Comparison of ENCODE assay signal across 7 cellular contexts in the genomic region with DNA sequence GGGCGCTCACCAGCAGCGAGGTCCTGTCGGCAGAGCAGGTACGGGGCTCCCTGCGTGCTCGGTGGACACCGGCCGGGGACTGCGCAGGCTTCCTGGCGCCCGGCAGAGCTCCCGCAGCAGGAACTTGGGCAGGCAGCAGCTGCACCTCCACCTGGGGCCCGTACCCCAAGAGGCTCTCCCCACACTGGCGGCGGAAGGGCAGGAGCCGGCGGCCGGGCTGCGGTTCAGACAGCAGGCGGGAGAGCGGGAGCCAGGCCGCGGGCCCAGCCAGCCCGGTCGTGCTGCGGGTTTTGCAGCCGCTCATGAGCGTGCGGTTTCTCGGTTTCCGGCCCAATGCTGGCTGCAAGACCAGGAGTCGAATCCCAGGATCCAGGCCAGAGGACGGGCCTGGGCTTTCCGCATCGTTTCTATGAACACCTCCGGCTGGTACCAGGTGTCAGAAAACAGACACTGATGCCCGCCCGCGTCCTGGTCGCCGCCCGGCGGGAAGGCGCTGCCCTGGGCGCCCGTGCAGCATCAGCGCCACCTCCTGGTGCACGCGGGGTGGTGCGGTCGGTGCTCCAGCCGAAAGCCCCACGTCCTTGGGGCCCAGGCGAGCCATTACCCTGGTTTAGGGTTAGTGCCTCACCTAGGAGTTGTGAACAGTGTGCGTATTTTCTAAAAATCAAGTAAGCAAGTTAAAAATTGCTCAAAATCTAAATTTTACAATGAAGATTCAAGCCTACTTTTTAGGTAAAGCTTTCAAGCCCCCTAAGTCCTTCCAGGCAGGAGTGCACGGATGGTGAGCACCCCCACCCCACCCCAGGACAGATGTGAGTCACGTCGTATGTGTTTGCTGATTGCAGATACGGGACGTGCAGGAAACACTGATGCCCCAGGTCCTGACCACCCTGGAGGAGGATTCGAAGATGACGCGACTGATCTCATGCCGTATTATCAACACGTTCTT. TPM values are rescaled to one million over a fixed set of nuclear protein-coding genes. Genes with fewer than 3 reads are reported as not detected.
DNase-seq lines count a peak whose midpoint lies in the region; TF ChIP-seq lines count a peak whose summit lies in the region.

No MANE protein-coding gene starts in this region.

- H3K9ac ChIP-seq in NT2/D1 (ENCODE audit: insufficient read length, low read depth): no peak overlapping the region

- no peaks in the 10 kb centered on the region for H3K4me1 Mint-ChIP-seq in activated T-helper 2 cell treated with anti-CD3 and anti-CD28 coated beads, Interferon-gamma antibody, Interleukin-2, Interleukin-4, amounts not matched to agents 10 μg/mL and 5 μg/mL and 100 μg/mL, durations not matched to agents 14 hours and 24 hours and 36 hours (ENCODE audit: low read depth)
- peaks cover 1% of the 10 kb centered on the region for H3K4me1 Mint-ChIP-seq in glutamatergic neuron (ENCODE audit: low read depth, unreplicated experiment)

- TF ChIP-seq CTCF in GM13977 (IDR thresholded peaks at IDR 0.05; ENCODE audit: extremely low read depth, insufficient read depth, missing control alignments) (peak; percentile 81), glutamatergic neuron (IDR thresholded peaks at IDR 0.05; ENCODE audit: partially characterized antibody, unreplicated experiment) (peak; percentile 91), retinal pigment epithelial cell (conservative IDR thresholded peaks at IDR 0.05; ENCODE audit: low read depth, low read length) (peak; percentile 73)

- DNase-seq in GM13977 (ENCODE audit: low spot score): peak; percentile 84
- peak; percentile 55 for DNase-seq in NT2/D1 (ENCODE audit: low read depth, low spot score)
- peak; percentile 34 for DNase-seq in activated T-helper 2 cell treated with anti-CD3 and anti-CD28 coated beads, Interferon-gamma antibody, Interleukin-2, Interleukin-4, amounts not matched to agents 10 μg/mL and 5 μg/mL and 100 μg/mL, durations not matched to agents 14 hours and 24 hours and 36 hours (ENCODE audit: low spot score)
- peak; percentile 85 for DNase-seq in glutamatergic neuron
- no peak for DNase-seq in retinal pigment epithelial cell (ENCODE audit: low read depth)
- DNase-seq in RKO (ENCODE audit: low spot score): no peak
- DNase-seq in NCI-H1105 treated with DMSO at 0.1 percent for 48 hours (lab: John Stamatoyannopoulos, UW): no peak

- no peaks in the 10 kb centered on the region for H3K9me3 ChIP-seq in NT2/D1 (ENCODE audit: insufficient read depth, low read length)

- H3K4me3 ChIP-seq in NT2/D1 (ENCODE audit: insufficient read length, low read depth) (no peak overlapping the region), retinal pigment epithelial cell (ENCODE audit: low read length) (no peak overlapping the region)

- in situ Hi-C loops in GM13977 (cut with MboI; ENCODE audit: low pct_unique_long_range_greater_than_20kb, low sequenced_read_pairs, unreplicated experiment): no loop called here

- no peaks in the 10 kb centered on the region for H3K27me3 ChIP-seq in NT2/D1 (ENCODE audit: insufficient read depth, insufficient read length)

- no peaks in the 10 kb centered on the region for H3K27me3 Mint-ChIP-seq in activated T-helper 2 cell treated with anti-CD3 and anti-CD28 coated beads, Interferon-gamma antibody, Interleukin-2, Interleukin-4, amounts not matched to agents 10 μg/mL and 5 μg/mL and 100 μg/mL, durations not matched to agents 14 hours and 24 hours and 36 hours (ENCODE audit: low read depth)
- H3K27me3 Mint-ChIP-seq in glutamatergic neuron (ENCODE audit: unreplicated experiment): peaks cover 3% of the 10 kb centered on the region

- H3K4me1 ChIP-seq in NT2/D1 (ENCODE audit: insufficient read depth, insufficient read length): no peaks in the 10 kb centered on the region

- no peak overlapping the region for H3K27ac Mint-ChIP-seq in activated T-helper 2 cell treated with anti-CD3 and anti-CD28 coated beads, Interferon-gamma antibody, Interleukin-2, Interleukin-4, amounts not matched to agents 10 μg/mL and 5 μg/mL and 100 μg/mL, durations not matched to agents 14 hours and 24 hours and 36 hours
- H3K27ac Mint-ChIP-seq in glutamatergic neuron (ENCODE audit: unreplicated experiment): no peak overlapping the region

- peaks cover 7% of the 10 kb centered on the region for H3K36me3 Mint-ChIP-seq in activated T-helper 2 cell treated with anti-CD3 and anti-CD28 coated beads, Interferon-gamma antibody, Interleukin-2, Interleukin-4, amounts not matched to agents 10 μg/mL and 5 μg/mL and 100 μg/mL, durations not matched to agents 14 hours and 24 hours and 36 hours (ENCODE audit: low read depth)
- H3K36me3 Mint-ChIP-seq in glutamatergic neuron (ENCODE audit: unreplicated experiment): no peaks in the 10 kb centered on the region

- no peak overlapping the region for H3K4me3 Mint-ChIP-seq in activated T-helper 2 cell treated with anti-CD3 and anti-CD28 coated beads, Interferon-gamma antibody, Interleukin-2, Interleukin-4, amounts not matched to agents 10 μg/mL and 5 μg/mL and 100 μg/mL, durations not matched to agents 14 hours and 24 hours and 36 hours (ENCODE audit: low read depth)
- H3K4me3 Mint-ChIP-seq in glutamatergic neuron (ENCODE audit: unreplicated experiment): no peak overlapping the region

- H3K36me3 ChIP-seq in NT2/D1 (ENCODE audit: insufficient read depth, insufficient read length, low read length): peaks cover 93% of the 10 kb centered on the region

- no peaks in the 10 kb centered on the region for H3K9me3 Mint-ChIP-seq in activated T-helper 2 cell treated with anti-CD3 and anti-CD28 coated beads, Interferon-gamma antibody, Interleukin-2, Interleukin-4, amounts not matched to agents 10 μg/mL and 5 μg/mL and 100 μg/mL, durations not matched to agents 14 hours and 24 hours and 36 hours
- H3K9me3 Mint-ChIP-seq in glutamatergic neuron (ENCODE audit: unreplicated experiment): peaks cover 1% of the 10 kb centered on the region

- intact Hi-C loops in activated T-helper 2 cell treated with anti-CD3 and anti-CD28 coated beads, Interferon-gamma antibody, Interleukin-2, Interleukin-4, amounts not matched to agents 10 μg/mL and 5 μg/mL and 100 μg/mL, durations not matched to agents 14 hours and 24 hours and 36 hours (cut with micrococcal nuclease): loop anchor here (1.0 kb wide), 1 partner anchor 452 kb away; no protein-coding TSS in a partner anchor

RNA-seq across cellular contexts. Expression of a gene that starts 47.4 kb away (rescaled TPM):
- 31.5 and 38.9 TPM in 2 replicates for total RNA-seq in activated T-helper 2 cell treated with anti-CD3 and anti-CD28 coated beads, Interferon-gamma antibody, Interleukin-2, Interleukin-4, amounts not matched to agents 10 μg/mL and 5 μg/mL and 100 μg/mL, durations not matched to agents 14 hours and 24 hours and 36 hours
- total RNA-seq in glutamatergic neuron (ENCODE audit: unreplicated experiment): 12.8 TPM

RNA-seq across cellular contexts. Expression of a gene that starts 47.9 kb away (rescaled TPM):
- total RNA-seq in activated T-helper 2 cell treated with anti-CD3 and anti-CD28 coated beads, Interferon-gamma antibody, Interleukin-2, Interleukin-4, amounts not matched to agents 10 μg/mL and 5 μg/mL and 100 μg/mL, durations not matched to agents 14 hours and 24 hours and 36 hours: 41.5 and 41.7 TPM in 2 replicates
- 15.2 TPM for total RNA-seq in glutamatergic neuron (ENCODE audit: unreplicated experiment)

RNA-seq across cellular contexts. Expression of a gene that starts 57.8 kb away (rescaled TPM):
- 87.7 TPM in 2 replicates for total RNA-seq in activated T-helper 2 cell treated with anti-CD3 and anti-CD28 coated beads, Interferon-gamma antibody, Interleukin-2, Interleukin-4, amounts not matched to agents 10 μg/mL and 5 μg/mL and 100 μg/mL, durations not matched to agents 14 hours and 24 hours and 36 hours
- 879 TPM for total RNA-seq in glutamatergic neuron (ENCODE audit: unreplicated experiment)

Comparison
In these comparisons a context has a peak if more than half of its experiments do, and no peak if none do; other contexts are left out.
1. DNase-seq: peak in GM13977 (single experiment), NT2/D1 (single experiment), activated T-helper 2 cell treated with anti-CD3 and anti-CD28 coated beads, Interferon-gamma antibody, Interleukin-2, Interleukin-4, amounts not matched to agents 10 μg/mL and 5 μg/mL and 100 μg/mL, durations not matched to agents 14 hours and 24 hours and 36 hours (single experiment) and glutamatergic neuron (single experiment); none in retinal pigment epithelial cell (single experiment), RKO (single experiment) and NCI-H1105 treated with DMSO at 0.1 percent for 48 hours (single experiment).
2. Peak in every context shown above with its lines, with median percentiles within 50 percentile points of each other: CTCF ChIP-seq.